9 cellular contexts compared by ENCODE assay signal in genomic region chr20:31710423-31711250, GRCh38.
DNase-seq lines count a peak whose midpoint lies in the region; ATAC-seq lines count a peak whose summit lies in the region.
"Had no signal": no experiment of that assay in that cellular context is flagged by ENCODE, and none has a peak within 500 bp of the region (broad histone marks: within the 10 kb centered on the region; RNA-seq: fewer than 3 reads in every experiment).

No MANE protein-coding gene starts in this region.

- peak overlapping the region; percentile 99 for H3K27ac ChIP-seq in ACC112 (ENCODE audit: low read depth, low read length)
- H3K27ac ChIP-seq in muscle layer of colon (ENCODE audit: low read depth, low read length), result peak overlapping the region; percentile 56

- no peaks in the 10 kb centered on the region for H3K9me3 ChIP-seq in muscle layer of colon (ENCODE audit: low read length)

- peaks cover 61% of the 10 kb centered on the region for H3K36me3 ChIP-seq in ACC112 (ENCODE audit: insufficient read depth, low read length)
- H3K36me3 ChIP-seq in muscle layer of colon (ENCODE audit: insufficient read depth, low read length), result peaks cover 34% of the 10 kb centered on the region

- no peak overlapping the region for H3K9ac ChIP-seq in muscle layer of colon (ENCODE audit: low read length)

- ATAC-seq in GM21515 (IDR thresholded peaks at IDR 0.05; ENCODE audit: unreplicated experiment), result no peak

- peaks cover 88% of the 10 kb centered on the region for H3K79me2 ChIP-seq in ACC112 (ENCODE audit: control insufficient read depth, insufficient read depth, low read length, unreplicated experiment)

- peak overlapping the region; percentile 68; the same call in 1 of the 2 replicates for H3K4me3 ChIP-seq in ACC112 (ENCODE audit: low read depth, low read length)
- H3K4me3 ChIP-seq in muscle layer of colon (ENCODE audit: low read depth in 1 of 2, low read length in 2 of 2), result no peak overlapping the region

- H3K27me3 ChIP-seq in ACC112 (ENCODE audit: insufficient read depth, low read length), result no peaks in the 10 kb centered on the region
- no peaks in the 10 kb centered on the region for H3K27me3 ChIP-seq in muscle layer of colon (ENCODE audit: control insufficient read depth in 1 of 2, insufficient read depth in 2 of 2, low read length in 2 of 2)

- H2AFZ ChIP-seq in ACC112 (ENCODE audit: low read length, unreplicated experiment), result no peak overlapping the region

- DNase-seq in NCI-H1105 (lab: John Stamatoyannopoulos, UW) (peak; percentile 92), astrocyte of the hippocampus (ENCODE audit: low read depth, low spot score) (peak; percentile 39), GM19238 (ENCODE audit: insufficient read length, low spot score) (no peak), amniotic stem cell (lab: John Stamatoyannopoulos, UW) (no peak), NCI-H187 treated with DMSO at 0.1 percent for 48 hours (lab: John Stamatoyannopoulos, UW) (no peak)
- DNase-seq: cerebellar nuclear complex had no signal

- H3K4me1 ChIP-seq in ACC112 (ENCODE audit: control insufficient read depth, insufficient read depth, low read length, unreplicated experiment), result peaks cover 82% of the 10 kb centered on the region
- H3K4me1 ChIP-seq in muscle layer of colon (ENCODE audit: insufficient read depth, low read length), result peaks cover 40% of the 10 kb centered on the region

Comparison
In these comparisons a context has a peak if more than half of its experiments do, and no peak if none do; other contexts are left out.
1. DNase-seq: peak in NCI-H1105 (single experiment) and astrocyte of the hippocampus (single experiment); none in GM19238 (single experiment), amniotic stem cell (single experiment) and NCI-H187 treated with DMSO at 0.1 percent for 48 hours (single experiment).